14 cellular contexts compared by ENCODE assay signal in the genomic region with DNA sequence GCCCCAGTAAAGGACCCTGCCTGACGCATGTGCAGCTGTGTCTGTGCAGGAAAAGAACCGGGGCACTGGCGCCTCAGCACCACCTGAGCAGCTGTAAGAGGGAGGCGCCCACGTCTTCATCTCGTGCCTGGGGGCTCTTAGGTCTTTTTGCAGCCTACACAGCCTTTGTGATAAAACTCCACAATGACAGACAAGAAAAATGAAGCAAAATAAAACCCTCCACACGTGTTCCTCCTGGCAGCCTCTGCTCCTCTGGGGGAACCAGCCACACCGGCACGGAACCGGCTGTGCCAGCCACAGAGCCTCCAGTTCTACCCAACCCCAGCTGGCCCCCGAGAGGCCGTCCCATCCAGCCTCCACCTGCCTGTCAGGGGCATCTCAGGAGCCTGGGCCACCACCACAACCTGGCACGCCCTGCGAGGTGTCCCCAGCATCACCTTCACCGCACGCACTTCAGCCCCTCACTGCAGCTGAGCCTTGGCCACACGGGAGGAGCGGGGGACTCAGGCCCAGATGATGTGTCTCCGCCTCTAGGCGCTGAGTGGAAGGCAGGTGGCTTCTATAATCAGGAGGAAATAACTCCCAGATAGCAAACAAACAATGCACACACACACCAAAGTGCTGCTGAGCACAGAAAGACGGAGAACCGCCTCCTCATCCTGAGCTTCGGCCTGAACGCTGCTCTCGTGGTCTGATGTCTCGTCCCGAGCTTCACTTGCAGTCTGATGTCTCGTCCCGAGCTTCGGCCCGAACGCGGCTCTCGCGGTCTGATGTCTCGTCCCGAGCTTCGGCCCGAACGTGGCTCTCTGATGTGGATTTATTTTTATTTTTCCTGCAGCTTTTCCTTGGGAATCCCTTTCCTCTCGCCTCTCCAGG. TPM values are rescaled to one million over a fixed set of nuclear protein-coding genes. Genes with fewer than 3 reads are reported as not detected.
A peak's percentile ranks its signal among the peaks of the same experiment; 100 is the strongest.
DNase-seq lines count a peak whose midpoint lies in the region; ATAC-seq and TF ChIP-seq lines count a peak whose summit lies in the region.
"Had no signal": no experiment of that assay in that cellular context is flagged by ENCODE, and none has a peak within 500 bp of the region (broad histone marks: within the 10 kb centered on the region; RNA-seq: fewer than 3 reads in every experiment).

No MANE protein-coding gene starts in this region.

- no peaks in the 10 kb centered on the region for H3K4me1 ChIP-seq in uterus

- no peak for ATAC-seq in GM21717 (IDR thresholded peaks at IDR 0.05; ENCODE audit: unreplicated experiment)
- ATAC-seq: natural killer cell treated with Interleukin-12 subunit alpha and Interleukin-12 subunit beta and Interleukin-15 and Interleukin-18, amount 100 ng/mL, for 72 hours; sciatic nerve had no signal

- peak overlapping the region; percentile 71 for H3K27ac Mint-ChIP-seq in neural crest cell (ENCODE audit: unreplicated experiment)
- H3K27ac Mint-ChIP-seq: activated B cell treated with CpG ODN at 0.5 μM for 24 hours; natural killer cell treated with Interleukin-12 subunit alpha and Interleukin-12 subunit beta and Interleukin-15 and Interleukin-18, amount 100 ng/mL, for 72 hours had no signal

- no peaks in the 10 kb centered on the region for H3K36me3 ChIP-seq in uterus

- no peaks in the 10 kb centered on the region for H3K9me3 ChIP-seq in uterus
- H3K9me3 ChIP-seq: heart right ventricle, stomach had no signal

- intact Hi-C loops in uterus (cut with DNase I; ENCODE audit: low total_unique reads) = no loop called here

- H3K4me3 ChIP-seq in uterus = no peak overlapping the region
- H3K4me3 ChIP-seq: heart right ventricle, stomach had no signal

- TF ChIP-seq POLR2A in uterus (IDR thresholded peaks at IDR 0.05) = no peak

- H3K27me3 ChIP-seq in uterus = no peaks in the 10 kb centered on the region
- H3K27me3 ChIP-seq: heart right ventricle, stomach had no signal

- H3K27ac ChIP-seq in uterus = no peak overlapping the region
- H3K27ac ChIP-seq: epithelial cell of prostate, heart right ventricle, stomach had no signal

- H3K9me3 Mint-ChIP-seq in neural crest cell = no peaks in the 10 kb centered on the region
- H3K9me3 Mint-ChIP-seq: activated B cell treated with CpG ODN at 0.5 μM for 24 hours; natural killer cell treated with Interleukin-12 subunit alpha and Interleukin-12 subunit beta and Interleukin-15 and Interleukin-18, amount 100 ng/mL, for 72 hours had no signal

- H3K4me1 Mint-ChIP-seq in neural crest cell = no peaks in the 10 kb centered on the region
- H3K4me1 Mint-ChIP-seq: activated B cell treated with CpG ODN at 0.5 μM for 24 hours had no signal

- peak; percentile 87 for DNase-seq in DMS53 treated with DMSO at 0.1 percent for 48 hours (lab: John Stamatoyannopoulos, UW; ENCODE audit: unreplicated experiment)
- peak; percentile 37 to 93 (median 82) for DNase-seq in NCI-H1417 (lab: John Stamatoyannopoulos, UW)
- peak; percentile 89 for DNase-seq in NCI-H510A treated with DMSO at 0.1 percent for 48 hours (lab: John Stamatoyannopoulos, UW)
- no peak for DNase-seq in neural crest cell (ENCODE audit: low read depth, low spot score)
- DNase-seq in stimulated activated naive CD4-positive, alpha-beta T cell treated with Interleukin-2 at 50 U/mL for 16 hours (lab: John Stamatoyannopoulos, UW) = no peak
- DNase-seq in uterus = no peak
- DNase-seq: activated B cell treated with CpG ODN at 0.5 μM for 24 hours, heart right ventricle, stomach had no signal

- H3K27me3 Mint-ChIP-seq in neural crest cell (ENCODE audit: low read depth) = no peaks in the 10 kb centered on the region
- H3K27me3 Mint-ChIP-seq: activated B cell treated with CpG ODN at 0.5 μM for 24 hours; natural killer cell treated with Interleukin-12 subunit alpha and Interleukin-12 subunit beta and Interleukin-15 and Interleukin-18, amount 100 ng/mL, for 72 hours had no signal

- H3K4me3 Mint-ChIP-seq in neural crest cell = no peak overlapping the region
- H3K4me3 Mint-ChIP-seq: activated B cell treated with CpG ODN at 0.5 μM for 24 hours; natural killer cell treated with Interleukin-12 subunit alpha and Interleukin-12 subunit beta and Interleukin-15 and Interleukin-18, amount 100 ng/mL, for 72 hours had no signal

- H3K36me3 Mint-ChIP-seq in neural crest cell (ENCODE audit: low read depth) = no peaks in the 10 kb centered on the region
- H3K36me3 Mint-ChIP-seq: natural killer cell treated with Interleukin-12 subunit alpha and Interleukin-12 subunit beta and Interleukin-15 and Interleukin-18, amount 100 ng/mL, for 72 hours had no signal

- no peak for TF ChIP-seq CTCF in neural crest cell (conservative IDR thresholded peaks at IDR 0.05)
- no peak for TF ChIP-seq CTCF in uterus (IDR thresholded peaks at IDR 0.05)

RNA-seq across cellular contexts. Expression of a gene that starts 28.6 kb away (rescaled TPM):
- total RNA-seq in neural crest cell = 64.4 and 65.3 TPM in 2 replicates
- 10 to 100 TPM; 17.4 to 40.7 (median 32.1) TPM for total RNA-seq in uterus

RNA-seq across cellular contexts. Expression of a gene that starts 46.5 kb away (rescaled TPM):
- total RNA-seq in neural crest cell (0.12 and 0.14 TPM in 2 replicates), uterus (under 1 TPM in 1 of 4 donors, not detected in 3; 0.21 TPM)
- total RNA-seq: activated B cell treated with CpG ODN at 0.5 μM for 24 hours; heart right ventricle; natural killer cell treated with Interleukin-12 subunit alpha and Interleukin-12 subunit beta and Interleukin-15 and Interleukin-18, amount 100 ng/mL, for 72 hours; sciatic nerve; SK-MEL-5 had no signal

Comparison
In these comparisons a context has a peak if more than half of its experiments do, and no peak if none do; other contexts are left out.
1. DNase-seq: peak in DMS53 treated with DMSO at 0.1 percent for 48 hours (single experiment), NCI-H1417 (3 of 3) and NCI-H510A treated with DMSO at 0.1 percent for 48 hours (single experiment); none in neural crest cell (single experiment), stimulated activated naive CD4-positive, alpha-beta T cell treated with Interleukin-2 at 50 U/mL for 16 hours (single experiment) and uterus (0 of 2).